12 cellular contexts compared by ENCODE assay signal in the genomic region with DNA sequence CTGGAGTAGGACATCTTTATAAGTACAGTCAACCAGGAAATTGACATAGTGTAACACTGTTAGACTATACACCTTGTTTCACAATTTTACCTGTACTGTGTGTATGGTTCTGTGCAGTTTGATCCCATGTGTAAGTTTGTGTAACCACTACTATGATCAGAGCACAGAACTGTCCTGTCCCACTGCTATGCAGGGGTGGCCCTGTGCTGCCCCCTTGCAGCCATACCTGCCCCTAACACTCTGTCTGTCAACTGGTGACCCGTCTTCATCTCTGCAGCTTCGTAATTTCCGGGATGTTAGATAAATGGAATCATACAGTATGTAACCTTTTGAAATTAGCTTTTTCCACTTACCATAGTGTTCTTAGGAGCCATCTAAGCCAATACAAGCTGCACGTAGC. TPM values are rescaled to one million over a fixed set of nuclear protein-coding genes. Genes with fewer than 3 reads are reported as not detected.
DNase-seq lines count a peak whose midpoint lies in the region; ATAC-seq and TF ChIP-seq lines count a peak whose summit lies in the region.
"Had no signal": no experiment of that assay in that cellular context is flagged by ENCODE, and none has a peak within 500 bp of the region (broad histone marks: within the 10 kb centered on the region; RNA-seq: fewer than 3 reads in every experiment).

No MANE protein-coding gene starts in this region.

- peak in 1 of 2 donors; percentile 42 for ATAC-seq in lower lobe of right lung
- no peak for ATAC-seq in HG03139 (IDR thresholded peaks at IDR 0.05; ENCODE audit: unreplicated experiment)

- H3K4me1 ChIP-seq in lower lobe of right lung, result no peaks in the 10 kb centered on the region
- H3K4me1 ChIP-seq: ascending aorta had no signal

- DNase-seq in GDM1 (lab: John Stamatoyannopoulos, UW) (peak; percentile 5), KBM-7 (peak; percentile 38), lower lobe of right lung (no peak), H4 (ENCODE audit: low spot score) (no peak), C1 segment of cervical spinal cord (lab: John Stamatoyannopoulos, UW) (no peak)
- DNase-seq in activated naive CD4-positive, alpha-beta T cell treated with anti-CD3 and anti-CD28 coated beads for 36 hours, result peak; percentile 31
- DNase-seq in activated CD4-positive, CD25-positive, alpha-beta regulatory T cell treated with anti-CD3 and anti-CD28 coated beads, Interleukin-2, amount 50 U/mL, for 72 hours, result no peak
- DNase-seq: hippocampal formation, MG63 had no signal

- intact Hi-C loops in activated naive CD4-positive, alpha-beta T cell treated with anti-CD3 and anti-CD28 coated beads for 36 hours (cut with micrococcal nuclease), result loop anchor here (5.0 kb wide), 1 partner anchor 194 kb away; no protein-coding TSS in a partner anchor
- intact Hi-C loops in lower lobe of right lung (cut with DNase I), result no loop called here

- peak; percentile 19 for TF ChIP-seq CTCF in lower lobe of right lung (IDR thresholded peaks at IDR 0.05)

- H3K36me3 ChIP-seq in lower lobe of right lung, result no peaks in the 10 kb centered on the region
- H3K36me3 ChIP-seq: ascending aorta, MG63 had no signal

- no peak overlapping the region for H3K27ac ChIP-seq in lower lobe of right lung
- H3K27ac ChIP-seq: ascending aorta, parathyroid adenoma had no signal

- H3K27me3 ChIP-seq in lower lobe of right lung (ENCODE audit: low read depth), result no peaks in the 10 kb centered on the region
- H3K27me3 ChIP-seq: ascending aorta, MG63 had no signal

- in situ Hi-C loops in KBM-7 (cut with MboI; ENCODE audit: low pct_unique_long_range_greater_than_20kb, low sequenced_read_pairs), result no loop called here

- H3K4me3 ChIP-seq in lower lobe of right lung, result no peak overlapping the region
- H3K4me3 ChIP-seq: ascending aorta, MG63 had no signal

- H3K4me1 Mint-ChIP-seq in activated naive CD4-positive, alpha-beta T cell treated with anti-CD3 and anti-CD28 coated beads for 36 hours (ENCODE audit: low read depth), result no peaks in the 10 kb centered on the region

- no peaks in the 10 kb centered on the region for H3K36me3 Mint-ChIP-seq in activated naive CD4-positive, alpha-beta T cell treated with anti-CD3 and anti-CD28 coated beads for 36 hours (ENCODE audit: low read depth)

- no peak overlapping the region for H3K27ac Mint-ChIP-seq in activated naive CD4-positive, alpha-beta T cell treated with anti-CD3 and anti-CD28 coated beads for 36 hours

- CTCF ChIA-PET in activated naive CD4-positive, alpha-beta T cell treated with anti-CD3 and anti-CD28 coated beads for 36 hours (lab: Charles Lee), result interaction anchor here (0.6 kb wide), 2 partner anchors 148 to 583 kb away, joined by 3 read pairs; no protein-coding TSS in a partner anchor

- no peaks in the 10 kb centered on the region for H3K9me3 ChIP-seq in lower lobe of right lung
- H3K9me3 ChIP-seq: ascending aorta, MG63 had no signal

- no peak overlapping the region for H3K4me3 Mint-ChIP-seq in activated naive CD4-positive, alpha-beta T cell treated with anti-CD3 and anti-CD28 coated beads for 36 hours

- H3K27me3 Mint-ChIP-seq in activated naive CD4-positive, alpha-beta T cell treated with anti-CD3 and anti-CD28 coated beads for 36 hours (ENCODE audit: low read depth), result no peaks in the 10 kb centered on the region

- no peaks in the 10 kb centered on the region for H3K9me3 Mint-ChIP-seq in activated naive CD4-positive, alpha-beta T cell treated with anti-CD3 and anti-CD28 coated beads for 36 hours

RNA-seq across cellular contexts. Expression of gene RD3L, which starts 58.7 kb away (rescaled TPM):
- not detected for total RNA-seq in activated naive CD4-positive, alpha-beta T cell treated with anti-CD3 and anti-CD28 coated beads for 36 hours
- not detected for total RNA-seq in lower lobe of right lung
- total RNA-seq in H4 (2014; rRNA removed; shearing (Covaris generic)), result not detected in 2 replicates
- total RNA-seq: ascending aorta had no signal

Comparison
In these comparisons a context has a peak if more than half of its experiments do, and no peak if none do; other contexts are left out.
1. DNase-seq: peak in GDM1 (single experiment), KBM-7 (single experiment) and activated naive CD4-positive, alpha-beta T cell treated with anti-CD3 and anti-CD28 coated beads for 36 hours (single experiment); none in lower lobe of right lung (single experiment), H4 (single experiment), C1 segment of cervical spinal cord (0 of 14) and activated CD4-positive, CD25-positive, alpha-beta regulatory T cell treated with anti-CD3 and anti-CD28 coated beads, Interleukin-2, amount 50 U/mL, for 72 hours (single experiment).